In the genomic region with DNA sequence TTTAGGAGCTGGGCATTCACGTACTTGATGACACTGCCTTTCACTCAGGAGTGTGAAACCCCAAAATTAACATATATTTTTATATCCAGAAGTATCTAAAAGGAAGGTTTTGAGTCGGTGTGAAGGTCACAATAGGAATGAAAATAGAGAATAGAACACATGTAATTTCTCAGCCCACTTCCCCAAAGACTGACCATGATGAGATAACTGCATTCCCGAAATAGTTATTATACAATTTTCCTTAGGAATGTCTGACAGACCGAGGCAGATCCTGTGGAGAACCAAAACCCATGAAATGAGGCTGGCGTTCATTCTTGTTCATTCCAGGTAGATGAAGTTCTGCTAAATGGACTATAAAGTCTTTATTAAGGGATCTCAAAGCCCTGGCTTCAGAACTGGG, we compare ENCODE assay signal across 1 cellular context.
TF ChIP-seq lines count a peak whose summit lies in the region.

No MANE protein-coding gene starts in this region.

TF ChIP-seq in Ishikawa, 13 proteins besides CTCF, POLR2A, EP300 and RAD21 (continued from another document):
- TF ChIP-seq, protein P1, sequence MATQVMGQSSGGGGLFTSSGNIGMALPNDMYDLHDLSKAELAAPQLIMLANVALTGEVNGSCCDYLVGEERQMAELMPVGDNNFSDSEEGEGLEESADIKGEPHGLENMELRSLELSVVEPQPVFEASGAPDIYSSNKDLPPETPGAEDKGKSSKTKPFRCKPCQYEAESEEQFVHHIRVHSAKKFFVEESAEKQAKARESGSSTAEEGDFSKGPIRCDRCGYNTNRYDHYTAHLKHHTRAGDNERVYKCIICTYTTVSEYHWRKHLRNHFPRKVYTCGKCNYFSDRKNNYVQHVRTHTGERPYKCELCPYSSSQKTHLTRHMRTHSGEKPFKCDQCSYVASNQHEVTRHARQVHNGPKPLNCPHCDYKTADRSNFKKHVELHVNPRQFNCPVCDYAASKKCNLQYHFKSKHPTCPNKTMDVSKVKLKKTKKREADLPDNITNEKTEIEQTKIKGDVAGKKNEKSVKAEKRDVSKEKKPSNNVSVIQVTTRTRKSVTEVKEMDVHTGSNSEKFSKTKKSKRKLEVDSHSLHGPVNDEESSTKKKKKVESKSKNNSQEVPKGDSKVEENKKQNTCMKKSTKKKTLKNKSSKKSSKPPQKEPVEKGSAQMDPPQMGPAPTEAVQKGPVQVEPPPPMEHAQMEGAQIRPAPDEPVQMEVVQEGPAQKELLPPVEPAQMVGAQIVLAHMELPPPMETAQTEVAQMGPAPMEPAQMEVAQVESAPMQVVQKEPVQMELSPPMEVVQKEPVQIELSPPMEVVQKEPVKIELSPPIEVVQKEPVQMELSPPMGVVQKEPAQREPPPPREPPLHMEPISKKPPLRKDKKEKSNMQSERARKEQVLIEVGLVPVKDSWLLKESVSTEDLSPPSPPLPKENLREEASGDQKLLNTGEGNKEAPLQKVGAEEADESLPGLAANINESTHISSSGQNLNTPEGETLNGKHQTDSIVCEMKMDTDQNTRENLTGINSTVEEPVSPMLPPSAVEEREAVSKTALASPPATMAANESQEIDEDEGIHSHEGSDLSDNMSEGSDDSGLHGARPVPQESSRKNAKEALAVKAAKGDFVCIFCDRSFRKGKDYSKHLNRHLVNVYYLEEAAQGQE (IDR thresholded peaks at IDR 0.05; ENCODE audit: low read depth), result no peak
